Comparison of ENCODE assay signal across 9 cellular contexts in the genomic region with DNA sequence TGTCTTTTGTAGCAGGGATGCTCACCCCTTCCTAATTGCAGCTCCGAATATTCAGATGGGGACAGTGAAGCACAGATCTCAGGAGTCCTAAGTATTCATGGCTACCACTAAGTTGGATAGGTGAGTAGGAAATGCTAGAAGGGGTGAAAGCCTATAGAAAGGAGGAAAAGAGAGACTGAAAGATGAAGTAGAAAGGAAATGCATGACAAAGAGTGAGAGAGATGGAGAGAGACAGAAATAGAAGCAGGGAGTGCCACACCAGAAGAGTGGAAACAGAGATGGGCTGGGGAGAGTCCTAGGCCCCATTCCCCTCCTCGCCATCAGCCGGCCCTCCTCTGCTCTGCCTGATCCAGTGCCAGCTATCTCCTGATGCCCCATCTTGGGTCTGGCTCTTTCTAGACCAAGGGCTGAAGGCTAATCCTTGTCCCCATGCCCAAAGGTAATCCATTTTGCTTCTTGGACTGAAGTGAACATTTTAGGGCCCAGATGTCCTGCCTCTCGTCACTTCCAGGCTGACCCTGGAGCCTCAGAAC. TPM values are rescaled to one million over a fixed set of nuclear protein-coding genes. Genes with fewer than 3 reads are reported as not detected.
A peak's percentile ranks its signal among the peaks of the same experiment; 100 is the strongest.
DNase-seq lines count a peak whose midpoint lies in the region; ATAC-seq lines count a peak whose summit lies in the region.
"Had no signal": no experiment of that assay in that cellular context is flagged by ENCODE, and none has a peak within 500 bp of the region (broad histone marks: within the 10 kb centered on the region; RNA-seq: fewer than 3 reads in every experiment).

No MANE protein-coding gene starts in this region.

- no peak for ATAC-seq in activated CD8-positive, alpha-beta memory T cell treated with anti-CD3 and anti-CD28 coated beads, Interleukin-2, amount 10 ng/mL, durations not matched to agents 7 days and 5 days
- no peak for ATAC-seq in activated T-helper 17 cell treated with anti-CD3 and anti-CD28 coated beads, Interleukin-2, amount 50 U/mL, for 72 hours (replicated peaks)
- no peak for ATAC-seq in GM19351 (IDR thresholded peaks at IDR 0.05; ENCODE audit: unreplicated experiment)
- no peak for ATAC-seq in activated CD4-positive, CD25-positive, alpha-beta regulatory T cell treated with anti-CD3 and anti-CD28 coated beads, Interleukin-2, amount 50 U/mL, for 24 hours

- H3K27ac Mint-ChIP-seq in activated CD8-positive, alpha-beta memory T cell treated with anti-CD3 and anti-CD28 coated beads, Interleukin-2, amount 10 ng/mL, durations not matched to agents 7 days and 5 days = peak overlapping the region; percentile 37
- peak overlapping the region; percentile 69 for H3K27ac Mint-ChIP-seq in activated T-helper 17 cell treated with anti-CD3 and anti-CD28 coated beads, Interleukin-2, amount 50 U/mL, for 72 hours
- peak overlapping the region; percentile 53 to 95 (median 78) for H3K27ac Mint-ChIP-seq in immature natural killer cell

- peak overlapping the region; percentile 94 for H3K27ac ChIP-seq in temporal lobe (ENCODE audit: low read depth, low read length)

- no peaks in the 10 kb centered on the region for H3K27me3 Mint-ChIP-seq in activated CD8-positive, alpha-beta memory T cell treated with anti-CD3 and anti-CD28 coated beads, Interleukin-2, amount 10 ng/mL, durations not matched to agents 7 days and 5 days
- H3K27me3 Mint-ChIP-seq in activated T-helper 17 cell treated with anti-CD3 and anti-CD28 coated beads, Interleukin-2, amount 50 U/mL, for 72 hours = no peaks in the 10 kb centered on the region
- H3K27me3 Mint-ChIP-seq in immature natural killer cell (ENCODE audit: low read depth in 3 of 3) = peaks cover 0 to 4% (median 3%) of the 10 kb centered on the region in 3 donors

- no peaks in the 10 kb centered on the region for H3K9me3 Mint-ChIP-seq in activated CD8-positive, alpha-beta memory T cell treated with anti-CD3 and anti-CD28 coated beads, Interleukin-2, amount 10 ng/mL, durations not matched to agents 7 days and 5 days (ENCODE audit: low read depth)
- no peaks in the 10 kb centered on the region for H3K9me3 Mint-ChIP-seq in activated T-helper 17 cell treated with anti-CD3 and anti-CD28 coated beads, Interleukin-2, amount 50 U/mL, for 72 hours
- H3K9me3 Mint-ChIP-seq in immature natural killer cell = no peaks in the 10 kb centered on the region

- DNase-seq in activated CD8-positive, alpha-beta memory T cell treated with anti-CD3 and anti-CD28 coated beads, Interleukin-2, amount 10 ng/mL, durations not matched to agents 7 days and 5 days = no peak
- DNase-seq in activated CD8-positive, alpha-beta memory T cell treated with anti-CD3 and anti-CD28 coated beads, Interleukin-2, amount 50 U/mL, for 4 hours = no peak
- no peak for DNase-seq in immature natural killer cell
- no peak for DNase-seq in NCI-H1436 treated with DMSO at 0.1 percent for 48 hours (lab: John Stamatoyannopoulos, UW)
- DNase-seq: NCI-H524 had no signal

- peak overlapping the region; percentile 3 for H3K4me3 Mint-ChIP-seq in activated CD8-positive, alpha-beta memory T cell treated with anti-CD3 and anti-CD28 coated beads, Interleukin-2, amount 10 ng/mL, durations not matched to agents 7 days and 5 days
- H3K4me3 Mint-ChIP-seq in activated T-helper 17 cell treated with anti-CD3 and anti-CD28 coated beads, Interleukin-2, amount 50 U/mL, for 72 hours = peak overlapping the region; percentile 76
- peak overlapping the region in 4 of 5 donors; percentile 72 to 94 (median 84) for H3K4me3 Mint-ChIP-seq in immature natural killer cell

- H3K36me3 Mint-ChIP-seq in activated CD8-positive, alpha-beta memory T cell treated with anti-CD3 and anti-CD28 coated beads, Interleukin-2, amount 10 ng/mL, durations not matched to agents 7 days and 5 days = peaks cover 7% of the 10 kb centered on the region
- H3K36me3 Mint-ChIP-seq in activated T-helper 17 cell treated with anti-CD3 and anti-CD28 coated beads, Interleukin-2, amount 50 U/mL, for 72 hours (ENCODE audit: low read depth) = peaks cover 63% of the 10 kb centered on the region
- peaks cover 0 to 6% (median 2%) of the 10 kb centered on the region in 3 donors for H3K36me3 Mint-ChIP-seq in immature natural killer cell

- CTCF ChIA-PET in activated CD8-positive, alpha-beta memory T cell treated with anti-CD3 and anti-CD28 coated beads, Interleukin-2, amount 10 ng/mL, durations not matched to agents 7 days and 5 days (lab: Charles Lee) = interaction anchor here (2.0 kb wide), 1 partner anchor 14 kb away, joined by 7 read pairs; no protein-coding TSS in a partner anchor

- peaks cover 35% of the 10 kb centered on the region for H3K4me1 Mint-ChIP-seq in activated CD8-positive, alpha-beta memory T cell treated with anti-CD3 and anti-CD28 coated beads, Interleukin-2, amount 10 ng/mL, durations not matched to agents 7 days and 5 days
- peaks cover 44% of the 10 kb centered on the region for H3K4me1 Mint-ChIP-seq in activated T-helper 17 cell treated with anti-CD3 and anti-CD28 coated beads, Interleukin-2, amount 50 U/mL, for 72 hours
- H3K4me1 Mint-ChIP-seq in immature natural killer cell = peaks cover 34 to 46% of the 10 kb centered on the region in 2 donors

RNA-seq across cellular contexts. Expression of gene PEA15, which starts 2.0 kb away (rescaled TPM):
- 10 to 100 TPM; 36.0 to 43.2 TPM for total RNA-seq in activated CD8-positive, alpha-beta memory T cell treated with anti-CD3 and anti-CD28 coated beads, Interleukin-2, amount 10 ng/mL, durations not matched to agents 7 days and 5 days
- total RNA-seq in activated T-helper 17 cell treated with anti-CD3 and anti-CD28 coated beads, Interleukin-2, amount 50 U/mL, for 72 hours = 10 to 100 TPM; 48.7 to 49.4 TPM
- polyA plus RNA-seq in immature natural killer cell = 10 to 100 TPM; 12.8 to 14.2 (median 13.2) TPM
- total RNA-seq in temporal lobe = 178 TPM

RNA-seq across cellular contexts. Expression of gene CASQ1, which starts 16.8 kb away (rescaled TPM):
- under 1 TPM in 1 of 2 experiments, not detected in 1; 0.68 TPM for total RNA-seq in activated CD8-positive, alpha-beta memory T cell treated with anti-CD3 and anti-CD28 coated beads, Interleukin-2, amount 10 ng/mL, durations not matched to agents 7 days and 5 days
- total RNA-seq in activated T-helper 17 cell treated with anti-CD3 and anti-CD28 coated beads, Interleukin-2, amount 50 U/mL, for 72 hours = not detected
- polyA plus RNA-seq in immature natural killer cell = not detected
- total RNA-seq in temporal lobe = 7.6 TPM

RNA-seq across cellular contexts. Expression of gene DCAF8, which starts 55.2 kb away (rescaled TPM):
- 100 to 1,000 TPM; 115 to 117 TPM for total RNA-seq in activated CD8-positive, alpha-beta memory T cell treated with anti-CD3 and anti-CD28 coated beads, Interleukin-2, amount 10 ng/mL, durations not matched to agents 7 days and 5 days
- 100 to 1,000 TPM; 126 to 175 TPM for total RNA-seq in activated T-helper 17 cell treated with anti-CD3 and anti-CD28 coated beads, Interleukin-2, amount 50 U/mL, for 72 hours
- polyA plus RNA-seq in immature natural killer cell = 10 to 100 TPM; 42.3 to 62.1 (median 58.1) TPM
- total RNA-seq in temporal lobe = 47.9 TPM

RNA-seq across cellular contexts. Expression of gene ATP1A4, which starts 55.8 kb away (rescaled TPM):
- under 1 TPM in 1 of 2 experiments, not detected in 1; 0.40 TPM for total RNA-seq in activated CD8-positive, alpha-beta memory T cell treated with anti-CD3 and anti-CD28 coated beads, Interleukin-2, amount 10 ng/mL, durations not matched to agents 7 days and 5 days
- under 1 TPM in 1 of 2 donors, not detected in 1; 0.48 TPM for total RNA-seq in activated T-helper 17 cell treated with anti-CD3 and anti-CD28 coated beads, Interleukin-2, amount 50 U/mL, for 72 hours
- not detected for polyA plus RNA-seq in immature natural killer cell
- total RNA-seq in temporal lobe = under 0.01 TPM

Comparison
In these comparisons a context has a peak if more than half of its experiments do, and no peak if none do; other contexts are left out.
1. H3K4me3 Mint-ChIP-seq: peak in every context shown above with its lines; median percentile 84 in immature natural killer cell; 76 in activated T-helper 17 cell treated with anti-CD3 and anti-CD28 coated beads, Interleukin-2, amount 50 U/mL, for 72 hours; 3 in activated CD8-positive, alpha-beta memory T cell treated with anti-CD3 and anti-CD28 coated beads, Interleukin-2, amount 10 ng/mL, durations not matched to agents 7 days and 5 days.